In the genomic region with DNA sequence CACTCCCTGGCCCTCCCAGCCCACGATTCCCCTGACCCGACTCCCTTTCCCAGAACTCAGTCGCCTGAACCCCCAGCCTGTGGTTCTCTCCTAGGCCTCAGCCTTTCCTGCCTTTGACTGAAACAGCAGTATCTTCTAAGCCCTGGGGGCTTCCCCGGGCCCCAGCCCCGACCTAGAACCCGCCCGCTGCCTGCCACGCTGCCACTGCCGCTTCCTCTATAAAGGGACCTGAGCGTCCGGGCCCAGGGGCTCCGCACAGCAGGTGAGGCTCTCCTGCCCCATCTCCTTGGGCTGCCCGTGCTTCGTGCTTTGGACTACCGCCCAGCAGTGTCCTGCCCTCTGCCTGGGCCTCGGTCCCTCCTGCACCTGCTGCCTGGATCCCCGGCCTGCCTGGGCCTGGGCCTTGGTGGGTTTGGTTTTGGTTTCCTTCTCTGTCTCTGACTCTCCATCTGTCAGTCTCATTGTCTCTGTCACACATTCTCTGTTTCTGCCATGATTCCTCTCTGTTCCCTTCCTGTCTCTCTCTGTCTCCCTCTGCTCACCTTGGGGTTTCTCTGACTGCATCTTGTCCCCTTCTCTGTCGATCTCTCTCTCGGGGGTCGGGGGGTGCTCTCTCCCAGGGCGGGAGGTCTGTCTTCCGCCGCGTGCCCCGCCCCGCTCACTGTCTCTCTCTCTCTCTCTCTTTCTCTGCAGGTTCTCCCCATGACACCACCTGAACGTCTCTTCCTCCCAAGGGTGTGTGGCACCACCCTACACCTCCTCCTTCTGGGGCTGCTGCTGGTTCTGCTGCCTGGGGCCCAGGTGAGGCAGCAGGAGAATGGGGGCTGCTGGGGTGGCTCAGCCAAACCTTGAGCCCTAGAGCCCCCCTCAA, we compare ENCODE assay signal across 8 cellular contexts. TPM values are rescaled to one million over a fixed set of nuclear protein-coding genes. Genes with fewer than 3 reads are reported as not detected.
DNase-seq lines count a peak whose midpoint lies in the region; ATAC-seq and TF ChIP-seq lines count a peak whose summit lies in the region.

TSS of gene LTA (plus strand) at position 249 of the 871 bp plus-strand sequence. CDS start at position 703, 454 bp downstream.

- H3K27ac ChIP-seq in Panc1 (ENCODE audit: low read length), result no peak within 1 kb of the TSS

- intact Hi-C loops in Panc1 (cut with micrococcal nuclease; ENCODE audit: unreplicated experiment), result no loop called here

- H3K4me3 ChIP-seq in Panc1 (ENCODE audit: low read depth in 2 of 2, low read length in 2 of 2), result no peak within 1 kb of the TSS

- no peaks in the 10 kb centered on the region for H3K9me3 Mint-ChIP-seq in activated naive CD8-positive, alpha-beta T cell (ENCODE audit: low read depth)

- no peak for DNase-seq in Panc1 (ENCODE audit: low read depth, low spot score)
- DNase-seq in stimulated activated CD8-positive, alpha-beta memory T cell treated with anti-CD3 and anti-CD28 coated beads, Interleukin-12 subunit alpha, Interleukin-12 subunit beta, amount 100 ng/mL, for 24 hours (ENCODE audit: extremely low read depth), result peak; percentile 47
- no peak for DNase-seq in NCI-H82 treated with DMSO at 0.1 percent for 48 hours (lab: John Stamatoyannopoulos, UW; ENCODE audit: unreplicated experiment)
- no peak for DNase-seq in SW480 (ENCODE audit: low spot score)
- no peak for DNase-seq in NCI-H446 (lab: John Stamatoyannopoulos, UW)

- H3K27ac Mint-ChIP-seq in activated naive CD8-positive, alpha-beta T cell, result peak within 1 kb of the TSS; percentile 99

- H3K36me3 ChIP-seq in Panc1 (ENCODE audit: control insufficient read depth, insufficient read depth, low read length), result no peaks in the 10 kb centered on the region

- H3K4me3 Mint-ChIP-seq in activated naive CD8-positive, alpha-beta T cell, result peak within 1 kb of the TSS; percentile 100

- CTCF ChIA-PET in Panc1 (lab: Charles Lee), result no interaction called here

- peak; percentile 39 for ATAC-seq in GM19351 (IDR thresholded peaks at IDR 0.05; ENCODE audit: unreplicated experiment)
- ATAC-seq in Panc1, result 0 out of 2 replicates have a peak, but pooled peaks have one; percentile 24
- ATAC-seq in HG02938 (IDR thresholded peaks at IDR 0.05; ENCODE audit: unreplicated experiment), result no peak

- BruUV-seq in Panc1 (replicated peaks; lab: Mats Ljungman, UMichigan), result no TSS peak

- H3K36me3 Mint-ChIP-seq in activated naive CD8-positive, alpha-beta T cell, result peaks cover 18% of the 10 kb centered on the region

- peaks cover 86% of the 10 kb centered on the region for H3K4me1 Mint-ChIP-seq in activated naive CD8-positive, alpha-beta T cell (ENCODE audit: low read depth)

- no peaks in the 10 kb centered on the region for H3K27me3 Mint-ChIP-seq in activated naive CD8-positive, alpha-beta T cell

- in situ Hi-C loops in Panc1 (cut with HindIII; ENCODE audit: low pct_unique_long_range_greater_than_20kb, low sequenced_read_pairs), result no loop called here

- no peaks in the 10 kb centered on the region for H3K4me1 ChIP-seq in Panc1 (ENCODE audit: control insufficient read depth, insufficient read depth, low read length)

- POLR2A ChIA-PET in Panc1 (lab: Charles Lee), result no interaction called here

- H3K9me3 ChIP-seq in Panc1 (ENCODE audit: control insufficient read depth, insufficient read depth, low read depth, low read length), result no peaks in the 10 kb centered on the region

- H3K27me3 ChIP-seq in Panc1 (ENCODE audit: control insufficient read depth, insufficient read depth, low read length), result no peaks in the 10 kb centered on the region

- no peak for TF ChIP-seq CTCF in Panc1 (IDR thresholded peaks at IDR 0.05)

RNA-seq across cellular contexts. Expression of gene LTA, which starts in this region (rescaled TPM):
- 0.72 TPM for total RNA-seq in Panc1 (2021; ENCODE audit: unreplicated experiment)
- not detected for polyA plus RNA-seq in Panc1 (2012; ENCODE audit: insufficient read length)

Comparison
In these comparisons a context has a peak if more than half of its experiments do, and no peak if none do; other contexts are left out.
1. Peak in ATAC-seq in Panc1; RNA of the gene not detected or under 1 TPM.